18 cellular contexts compared by ENCODE assay signal in genomic region chr10:54368984-54369383, GRCh38.
DNase-seq lines count a peak whose midpoint lies in the region; ATAC-seq and TF ChIP-seq lines count a peak whose summit lies in the region.
"Had no signal": no experiment of that assay in that cellular context is flagged by ENCODE, and none has a peak within 500 bp of the region (broad histone marks: within the 10 kb centered on the region; RNA-seq: fewer than 3 reads in every experiment).

No MANE protein-coding gene starts in this region.

- no peak overlapping the region for H3K27ac Mint-ChIP-seq in H9
- H3K27ac Mint-ChIP-seq in type B pancreatic cell: no peak overlapping the region
- no peak overlapping the region for H3K27ac Mint-ChIP-seq in MCF 10A (ENCODE audit: low read depth, unreplicated experiment)
- H3K27ac Mint-ChIP-seq: CD8-positive, alpha-beta memory T cell had no signal

- H4K5ac ChIP-seq in H9 (ENCODE audit: insufficient read length, low read depth, low read length): no peak overlapping the region

- WGBS in H9 (ENCODE audit: extremely low coverage, insufficient read length, low lambda C conversion rate): no CpG with 5 or more reads among the region's 3 CpGs

- POLR2A ChIA-PET in MCF 10A (lab: Yijun Ruan, JAX): no interaction called here

- no peaks in the 10 kb centered on the region for H3K79me1 ChIP-seq in H9 (ENCODE audit: insufficient read depth, low read depth, low read length, poor library complexity, severe bottlenecking)

- H2AK5ac ChIP-seq in H9 (ENCODE audit: insufficient read length, low read length): no peak overlapping the region

- TF ChIP-seq CTCF in H9 (conservative IDR thresholded peaks at IDR 0.05) (peak; percentile 40; the same call in 2 of the 3 replicates), type B pancreatic cell (conservative IDR thresholded peaks at IDR 0.05) (peak; percentile 48), MCF 10A (IDR thresholded peaks at IDR 0.05; ENCODE audit: unreplicated experiment) (no peak)

- H2BK5ac ChIP-seq in H9 (ENCODE audit: insufficient read length, low read length): no peak overlapping the region

- no peaks in the 10 kb centered on the region for H3K9me3 ChIP-seq in H9 (ENCODE audit: control insufficient read depth, low read depth, low read length)
- H3K9me3 ChIP-seq: BLaER1, HAP-1 had no signal

- H3T11ph ChIP-seq in H9 (ENCODE audit: low read length): no peak overlapping the region

- H3K23me2 ChIP-seq in H9 (ENCODE audit: insufficient read length, low read depth, low read length, poor library complexity, severe bottlenecking): no peaks in the 10 kb centered on the region

- H3K4me1 ChIP-seq in H9 (ENCODE audit: insufficient read depth, low read length): no peaks in the 10 kb centered on the region
- H3K4me1 ChIP-seq: BLaER1, HAP-1 had no signal

- H3K9me3 Mint-ChIP-seq in H9: no peaks in the 10 kb centered on the region
- H3K9me3 Mint-ChIP-seq in type B pancreatic cell: no peaks in the 10 kb centered on the region
- H3K9me3 Mint-ChIP-seq in MCF 10A (ENCODE audit: unreplicated experiment): no peaks in the 10 kb centered on the region

- H3K4me2 ChIP-seq in H9 (ENCODE audit: insufficient read depth, insufficient read length, low read length): no peak overlapping the region
- H3K4me2 ChIP-seq: BLaER1 had no signal

- H4K20me1 ChIP-seq in H9 (ENCODE audit: control insufficient read depth, insufficient read depth, insufficient read length): no peaks in the 10 kb centered on the region
- H4K20me1 ChIP-seq: BLaER1 had no signal

- H2BK12ac ChIP-seq in H9 (ENCODE audit: insufficient read length, low read depth, low read length): no peak overlapping the region

- H3K14ac ChIP-seq in H9 (ENCODE audit: insufficient read depth, low read length): no peak overlapping the region

- H2AFZ ChIP-seq in H9 (ENCODE audit: low read length): no peak overlapping the region

- H3K56ac ChIP-seq in H9 (ENCODE audit: insufficient read length, low read depth, low read length): no peak overlapping the region

- H3K36me3 Mint-ChIP-seq in H9 (ENCODE audit: insufficient read depth in 1 of 3, low read depth in 3 of 3) (no peaks in the 10 kb centered on the region; a peak in 1 of 7 replicates), type B pancreatic cell (no peaks in the 10 kb centered on the region), MCF 10A (ENCODE audit: insufficient read depth, unreplicated experiment) (no peaks in the 10 kb centered on the region)
- H3K36me3 Mint-ChIP-seq: CD8-positive, alpha-beta memory T cell had no signal

- H3K27me3 Mint-ChIP-seq in H9 (ENCODE audit: low read depth): no peaks in the 10 kb centered on the region
- no peaks in the 10 kb centered on the region for H3K27me3 Mint-ChIP-seq in type B pancreatic cell
- no peaks in the 10 kb centered on the region for H3K27me3 Mint-ChIP-seq in MCF 10A (ENCODE audit: insufficient read depth, unreplicated experiment)
- H3K27me3 Mint-ChIP-seq: CD8-positive, alpha-beta memory T cell had no signal

- CTCF ChIA-PET in MCF 10A (lab: Yijun Ruan, JAX): no interaction called here

- no peak overlapping the region for H3K27ac ChIP-seq in H9 (ENCODE audit: insufficient read length, low read depth, low read length)
- H3K27ac ChIP-seq: BLaER1 had no signal

- H3K9ac ChIP-seq in H9 (ENCODE audit: extremely low read depth, insufficient read length, low read length): no peak overlapping the region
- H3K9ac ChIP-seq: BLaER1 had no signal

- in situ Hi-C loops in SK-MEL-5 (cut with HindIII; ENCODE audit: low pct_unique_long_range_greater_than_20kb, low sequenced_read_pairs): no loop called here

- H2BK15ac ChIP-seq in H9 (ENCODE audit: low read depth, low read length): no peak overlapping the region

- H3K4ac ChIP-seq in H9 (ENCODE audit: low read depth, low read length): no peak overlapping the region

- H3K4me1 Mint-ChIP-seq in H9 (no peaks in the 10 kb centered on the region), type B pancreatic cell (ENCODE audit: unreplicated experiment) (no peaks in the 10 kb centered on the region), MCF 10A (ENCODE audit: insufficient read depth, unreplicated experiment) (no peaks in the 10 kb centered on the region)
- H3K4me1 Mint-ChIP-seq: CD8-positive, alpha-beta memory T cell had no signal

- H3K4me3 Mint-ChIP-seq in H9 (no peak overlapping the region), type B pancreatic cell (no peak overlapping the region), MCF 10A (ENCODE audit: unreplicated experiment) (no peak overlapping the region)
- H3K4me3 Mint-ChIP-seq: CD8-positive, alpha-beta memory T cell had no signal

- DNase-seq in DMS53 treated with DMSO at 0.1 percent for 48 hours (lab: John Stamatoyannopoulos, UW; ENCODE audit: unreplicated experiment) (peak; percentile 78), H9 (no peak), SK-MEL-5 (ENCODE audit: low read depth, low spot score) (peak; percentile 2), type B pancreatic cell (ENCODE audit: extremely low spot score, unreplicated experiment) (no peak), MCF 10A (ENCODE audit: unreplicated experiment) (no peak)
- DNase-seq: CD8-positive, alpha-beta memory T cell; DND-41; GDM1; KBM-7; NCI-H1092; NCI-H146; NCI-H2081; NCI-H2227 treated with DMSO at 0.1 percent for 48 hours; NCI-H526 treated with DMSO at 0.1 percent for 48 hours had no signal

- no peak overlapping the region for H4K8ac ChIP-seq in H9 (replicated peaks; ENCODE audit: insufficient read length, low read depth, low read length)

- H2BK120ac ChIP-seq in H9 (ENCODE audit: low read depth, low read length, poor library complexity, severe bottlenecking): no peak overlapping the region

- no peak overlapping the region for H2BK20ac ChIP-seq in H9 (ENCODE audit: low read depth, low read length, poor library complexity, severe bottlenecking)

- no peak overlapping the region for H3K18ac ChIP-seq in H9 (ENCODE audit: insufficient read length, low read depth, low read length)

- no peaks in the 10 kb centered on the region for H3K27me3 ChIP-seq in H9 (ENCODE audit: insufficient read depth, low read length)
- H3K27me3 ChIP-seq: BLaER1 had no signal

- no peak overlapping the region for H3K23ac ChIP-seq in H9 (ENCODE audit: insufficient read length, low read depth, low read length)

- no TSS peak for BruUV-seq in MCF 10A (replicated peaks; lab: Mats Ljungman, UMichigan)

- no peaks in the 10 kb centered on the region for H3K79me2 ChIP-seq in H9 (ENCODE audit: insufficient read depth, low read length)

- intact Hi-C loops in MCF 10A (cut with micrococcal nuclease): no loop called here

- no peak overlapping the region for H4K91ac ChIP-seq in H9 (ENCODE audit: insufficient read length, low read depth, low read length)

- no peak for ATAC-seq in HG03469 (IDR thresholded peaks at IDR 0.05; ENCODE audit: unreplicated experiment)
- ATAC-seq in GM21526 (IDR thresholded peaks at IDR 0.05; ENCODE audit: low FRiP score, unreplicated experiment): no peak

Comparison
In these comparisons a context has a peak if more than half of its experiments do, and no peak if none do; other contexts are left out.
1. DNase-seq: peak in DMS53 treated with DMSO at 0.1 percent for 48 hours (single experiment) and SK-MEL-5 (single experiment); none in H9 (single experiment), type B pancreatic cell (single experiment) and MCF 10A (single experiment).